1 cellular context compared by ENCODE assay signal in the genomic region with DNA sequence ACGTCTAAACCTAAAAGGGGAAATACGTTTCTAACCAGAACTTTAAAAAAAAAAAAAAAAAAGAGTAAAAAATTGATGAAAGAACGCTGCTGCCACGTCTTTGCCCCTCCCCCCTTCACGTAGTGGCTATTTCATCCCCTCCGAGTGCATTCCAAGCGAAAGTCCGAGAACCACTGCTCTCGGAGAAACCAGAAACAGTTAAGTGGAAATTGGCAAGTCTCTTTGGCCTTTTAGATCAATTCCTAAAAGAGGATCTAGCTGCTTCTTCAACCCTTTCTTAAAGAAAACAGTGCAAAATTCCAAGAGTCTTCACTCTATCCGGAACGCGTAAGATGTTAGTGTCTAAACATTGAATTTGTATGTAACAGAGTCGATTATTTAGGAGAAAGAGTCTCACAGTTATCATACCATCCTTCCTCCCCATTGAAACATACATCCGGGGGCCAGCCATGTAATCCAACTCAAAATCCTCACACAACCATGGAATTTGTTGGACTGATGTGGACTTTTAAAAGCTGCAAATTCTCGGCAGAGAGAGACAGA.
TF ChIP-seq lines count a peak whose summit lies in the region.

No MANE protein-coding gene starts in this region.

TF ChIP-seq in K562, 482 proteins besides CTCF, POLR2A, EP300 and RAD21 (continued from another document):
- TF ChIP-seq, protein P1, sequence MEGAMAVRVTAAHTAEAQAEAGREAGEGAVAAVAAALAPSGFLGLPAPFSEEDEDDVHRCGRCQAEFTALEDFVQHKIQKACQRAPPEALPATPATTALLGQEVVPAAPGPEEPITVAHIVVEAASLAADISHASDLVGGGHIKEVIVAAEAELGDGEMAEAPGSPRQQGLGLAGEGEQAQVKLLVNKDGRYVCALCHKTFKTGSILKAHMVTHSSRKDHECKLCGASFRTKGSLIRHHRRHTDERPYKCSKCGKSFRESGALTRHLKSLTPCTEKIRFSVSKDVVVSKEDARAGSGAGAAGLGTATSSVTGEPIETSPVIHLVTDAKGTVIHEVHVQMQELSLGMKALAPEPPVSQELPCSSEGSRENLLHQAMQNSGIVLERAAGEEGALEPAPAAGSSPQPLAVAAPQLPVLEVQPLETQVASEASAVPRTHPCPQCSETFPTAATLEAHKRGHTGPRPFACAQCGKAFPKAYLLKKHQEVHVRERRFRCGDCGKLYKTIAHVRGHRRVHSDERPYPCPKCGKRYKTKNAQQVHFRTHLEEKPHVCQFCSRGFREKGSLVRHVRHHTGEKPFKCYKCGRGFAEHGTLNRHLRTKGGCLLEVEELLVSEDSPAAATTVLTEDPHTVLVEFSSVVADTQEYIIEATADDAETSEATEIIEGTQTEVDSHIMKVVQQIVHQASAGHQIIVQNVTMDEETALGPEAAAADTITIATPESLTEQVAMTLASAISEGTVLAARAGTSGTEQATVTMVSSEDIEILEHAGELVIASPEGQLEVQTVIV (CRISPR knock-in tag; IDR thresholded peaks at IDR 0.05; ENCODE audit: borderline replicate concordance) = no peak; the same call in 1 of the 2 replicates
- TF ChIP-seq NONO (IDR thresholded peaks at IDR 0.05; ENCODE audit: low read depth in 2 of 2, low read length in 1 of 2) = no peak
- no peak for TF ChIP-seq CC2D1A (IDR thresholded peaks at IDR 0.05)
- TF ChIP-seq, protein P2, sequence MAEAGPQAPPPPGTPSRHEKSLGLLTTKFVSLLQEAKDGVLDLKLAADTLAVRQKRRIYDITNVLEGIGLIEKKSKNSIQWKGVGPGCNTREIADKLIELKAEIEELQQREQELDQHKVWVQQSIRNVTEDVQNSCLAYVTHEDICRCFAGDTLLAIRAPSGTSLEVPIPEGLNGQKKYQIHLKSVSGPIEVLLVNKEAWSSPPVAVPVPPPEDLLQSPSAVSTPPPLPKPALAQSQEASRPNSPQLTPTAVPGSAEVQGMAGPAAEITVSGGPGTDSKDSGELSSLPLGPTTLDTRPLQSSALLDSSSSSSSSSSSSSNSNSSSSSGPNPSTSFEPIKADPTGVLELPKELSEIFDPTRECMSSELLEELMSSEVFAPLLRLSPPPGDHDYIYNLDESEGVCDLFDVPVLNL (CRISPR knock-in tag; IDR thresholded peaks at IDR 0.05; ENCODE audit: low read depth) = no peak
- 0 out of 4 replicates have a peak, but pooled peaks of 1 of the 2 experiments have one; percentile 44 for TF ChIP-seq TEAD1 (CRISPR knock-in tag; IDR thresholded peaks at IDR 0.05)
- peak; percentile 61 for TF ChIP-seq CREM (IDR thresholded peaks at IDR 0.05; ENCODE audit: low read depth)
- no peak for TF ChIP-seq ZNF780A (CRISPR knock-in tag; IDR thresholded peaks at IDR 0.05)
- no peak for TF ChIP-seq CBX3 (IDR thresholded peaks at IDR 0.05; ENCODE audit: borderline replicate concordance in 1 of 2, low read length in 2 of 2)
- peak; percentile 25; the same call in 1 of the 2 replicates for TF ChIP-seq NFRKB (IDR thresholded peaks at IDR 0.05; ENCODE audit: low read depth)
- TF ChIP-seq ZNF589 (CRISPR knock-in tag; IDR thresholded peaks at IDR 0.05; ENCODE audit: low read depth) = peak; percentile 67; the same call in 1 of the 2 replicates
- no peak for TF ChIP-seq NRF1 (conservative IDR thresholded peaks at IDR 0.05 in 1 of 2, IDR thresholded peaks at IDR 0.05 in 1 of 2)
- TF ChIP-seq, protein P3, sequence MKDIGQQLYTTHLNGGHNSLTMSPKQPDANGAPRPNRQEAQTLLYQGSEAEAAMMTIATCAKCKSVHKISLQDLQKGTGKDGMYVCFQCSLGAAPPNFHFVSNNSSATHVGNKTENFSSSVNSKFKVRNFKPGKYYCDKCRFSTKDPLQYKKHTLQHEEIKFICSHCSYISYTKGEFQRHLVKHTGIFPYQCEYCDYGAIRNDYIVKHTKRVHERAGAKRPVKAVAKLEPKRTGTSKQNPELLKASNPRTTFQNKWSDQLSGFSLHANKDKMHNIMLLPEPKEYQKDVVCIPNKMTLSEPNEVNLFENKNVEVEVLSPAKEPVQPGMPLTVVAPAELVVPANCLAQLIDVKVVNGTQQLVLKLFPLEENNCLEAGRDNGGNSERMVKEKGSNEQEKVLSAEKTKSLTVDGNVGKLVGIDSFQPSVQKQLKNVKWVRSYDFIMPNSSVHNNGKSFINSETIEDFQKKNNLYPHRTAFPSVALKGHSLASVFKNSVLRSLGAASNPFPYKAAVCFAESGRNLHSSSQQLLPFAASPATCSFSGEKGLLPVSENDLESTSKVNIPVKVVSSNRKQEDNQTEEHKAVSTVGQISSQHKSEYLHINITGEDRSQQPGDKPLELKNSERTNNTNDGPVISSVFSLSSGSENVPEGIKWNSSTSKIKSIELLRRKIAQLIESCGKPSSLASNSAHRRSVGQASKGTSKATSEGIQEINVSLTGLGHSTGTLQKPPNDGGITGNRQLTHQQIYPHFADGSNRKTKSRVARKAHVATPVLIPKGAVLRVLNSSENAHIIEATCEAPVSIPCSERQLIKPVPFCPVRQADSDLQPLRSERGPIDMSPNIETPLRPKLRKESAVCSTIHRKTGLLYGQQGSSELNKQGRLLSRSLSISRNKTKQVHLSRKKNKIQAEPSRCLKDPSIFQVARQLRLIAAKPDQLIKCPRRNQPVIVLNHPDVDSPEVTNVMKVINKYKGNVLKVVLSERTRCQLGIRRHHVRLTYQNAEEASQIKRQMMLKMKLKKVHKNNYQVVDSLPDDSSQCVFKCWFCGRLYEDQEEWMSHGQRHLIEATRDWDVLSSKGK (CRISPR knock-in tag; IDR thresholded peaks at IDR 0.05) = 0 out of 2 replicates have a peak, but pooled peaks have one; percentile 9
- no peak for TF ChIP-seq ARID2 (IDR thresholded peaks at IDR 0.05)
- TF ChIP-seq, protein P4, sequence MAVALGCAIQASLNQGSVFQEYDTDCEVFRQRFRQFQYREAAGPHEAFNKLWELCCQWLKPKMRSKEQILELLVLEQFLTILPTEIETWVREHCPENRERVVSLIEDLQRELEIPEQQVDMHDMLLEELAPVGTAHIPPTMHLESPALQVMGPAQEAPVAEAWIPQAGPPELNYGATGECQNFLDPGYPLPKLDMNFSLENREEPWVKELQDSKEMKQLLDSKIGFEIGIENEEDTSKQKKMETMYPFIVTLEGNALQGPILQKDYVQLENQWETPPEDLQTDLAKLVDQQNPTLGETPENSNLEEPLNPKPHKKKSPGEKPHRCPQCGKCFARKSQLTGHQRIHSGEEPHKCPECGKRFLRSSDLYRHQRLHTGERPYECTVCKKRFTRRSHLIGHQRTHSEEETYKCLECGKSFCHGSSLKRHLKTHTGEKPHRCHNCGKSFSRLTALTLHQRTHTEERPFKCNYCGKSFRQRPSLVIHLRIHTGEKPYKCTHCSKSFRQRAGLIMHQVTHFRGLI (CRISPR knock-in tag; IDR thresholded peaks at IDR 0.05) = no peak
- no peak for TF ChIP-seq ZNF217 (CRISPR knock-in tag; IDR thresholded peaks at IDR 0.05)
- TF ChIP-seq ZBTB8A (IDR thresholded peaks at IDR 0.05; ENCODE audit: partially characterized antibody) = no peak
- TF ChIP-seq, protein P5, sequence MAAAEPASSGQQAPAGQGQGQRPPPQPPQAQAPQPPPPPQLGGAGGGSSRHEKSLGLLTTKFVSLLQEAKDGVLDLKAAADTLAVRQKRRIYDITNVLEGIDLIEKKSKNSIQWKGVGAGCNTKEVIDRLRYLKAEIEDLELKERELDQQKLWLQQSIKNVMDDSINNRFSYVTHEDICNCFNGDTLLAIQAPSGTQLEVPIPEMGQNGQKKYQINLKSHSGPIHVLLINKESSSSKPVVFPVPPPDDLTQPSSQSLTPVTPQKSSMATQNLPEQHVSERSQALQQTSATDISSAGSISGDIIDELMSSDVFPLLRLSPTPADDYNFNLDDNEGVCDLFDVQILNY (CRISPR knock-in tag; IDR thresholded peaks at IDR 0.05) = no peak
- TF ChIP-seq RBM17 (IDR thresholded peaks at IDR 0.05; ENCODE audit: borderline replicate concordance, low read depth, low read length) = no peak
- no peak for TF ChIP-seq POLR2H (tag; IDR thresholded peaks at IDR 0.05; ENCODE audit: low read depth)
- TF ChIP-seq ZNF384 (IDR thresholded peaks at IDR 0.05; ENCODE audit: low read depth, low read length) = peak; percentile 64; the same call in 1 of the 2 replicates
- TF ChIP-seq MIER1 (IDR thresholded peaks at IDR 0.05; ENCODE audit: low read depth) = peak; percentile 24; the same call in 1 of the 2 replicates
- TF ChIP-seq, protein P6, sequence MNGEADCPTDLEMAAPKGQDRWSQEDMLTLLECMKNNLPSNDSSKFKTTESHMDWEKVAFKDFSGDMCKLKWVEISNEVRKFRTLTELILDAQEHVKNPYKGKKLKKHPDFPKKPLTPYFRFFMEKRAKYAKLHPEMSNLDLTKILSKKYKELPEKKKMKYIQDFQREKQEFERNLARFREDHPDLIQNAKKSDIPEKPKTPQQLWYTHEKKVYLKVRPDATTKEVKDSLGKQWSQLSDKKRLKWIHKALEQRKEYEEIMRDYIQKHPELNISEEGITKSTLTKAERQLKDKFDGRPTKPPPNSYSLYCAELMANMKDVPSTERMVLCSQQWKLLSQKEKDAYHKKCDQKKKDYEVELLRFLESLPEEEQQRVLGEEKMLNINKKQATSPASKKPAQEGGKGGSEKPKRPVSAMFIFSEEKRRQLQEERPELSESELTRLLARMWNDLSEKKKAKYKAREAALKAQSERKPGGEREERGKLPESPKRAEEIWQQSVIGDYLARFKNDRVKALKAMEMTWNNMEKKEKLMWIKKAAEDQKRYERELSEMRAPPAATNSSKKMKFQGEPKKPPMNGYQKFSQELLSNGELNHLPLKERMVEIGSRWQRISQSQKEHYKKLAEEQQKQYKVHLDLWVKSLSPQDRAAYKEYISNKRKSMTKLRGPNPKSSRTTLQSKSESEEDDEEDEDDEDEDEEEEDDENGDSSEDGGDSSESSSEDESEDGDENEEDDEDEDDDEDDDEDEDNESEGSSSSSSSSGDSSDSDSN (IDR thresholded peaks at IDR 0.05; ENCODE audit: borderline replicate concordance in 1 of 2, low read depth in 2 of 2, low read length in 2 of 2) = 0 out of 4 replicates have a peak, but pooled peaks of 1 of the 2 experiments have one; percentile 65
- no peak; the same call in 1 of the 2 replicates for TF ChIP-seq JUND (IDR thresholded peaks at IDR 0.05; ENCODE audit: borderline replicate concordance, low read depth, low read length)
- peak; percentile 10; the same call in 1 of the 3 replicates for TF ChIP-seq JUND (tag; IDR thresholded peaks at IDR 0.05; ENCODE audit: borderline replicate concordance, low read depth, low read length)
- TF ChIP-seq, protein P7, sequence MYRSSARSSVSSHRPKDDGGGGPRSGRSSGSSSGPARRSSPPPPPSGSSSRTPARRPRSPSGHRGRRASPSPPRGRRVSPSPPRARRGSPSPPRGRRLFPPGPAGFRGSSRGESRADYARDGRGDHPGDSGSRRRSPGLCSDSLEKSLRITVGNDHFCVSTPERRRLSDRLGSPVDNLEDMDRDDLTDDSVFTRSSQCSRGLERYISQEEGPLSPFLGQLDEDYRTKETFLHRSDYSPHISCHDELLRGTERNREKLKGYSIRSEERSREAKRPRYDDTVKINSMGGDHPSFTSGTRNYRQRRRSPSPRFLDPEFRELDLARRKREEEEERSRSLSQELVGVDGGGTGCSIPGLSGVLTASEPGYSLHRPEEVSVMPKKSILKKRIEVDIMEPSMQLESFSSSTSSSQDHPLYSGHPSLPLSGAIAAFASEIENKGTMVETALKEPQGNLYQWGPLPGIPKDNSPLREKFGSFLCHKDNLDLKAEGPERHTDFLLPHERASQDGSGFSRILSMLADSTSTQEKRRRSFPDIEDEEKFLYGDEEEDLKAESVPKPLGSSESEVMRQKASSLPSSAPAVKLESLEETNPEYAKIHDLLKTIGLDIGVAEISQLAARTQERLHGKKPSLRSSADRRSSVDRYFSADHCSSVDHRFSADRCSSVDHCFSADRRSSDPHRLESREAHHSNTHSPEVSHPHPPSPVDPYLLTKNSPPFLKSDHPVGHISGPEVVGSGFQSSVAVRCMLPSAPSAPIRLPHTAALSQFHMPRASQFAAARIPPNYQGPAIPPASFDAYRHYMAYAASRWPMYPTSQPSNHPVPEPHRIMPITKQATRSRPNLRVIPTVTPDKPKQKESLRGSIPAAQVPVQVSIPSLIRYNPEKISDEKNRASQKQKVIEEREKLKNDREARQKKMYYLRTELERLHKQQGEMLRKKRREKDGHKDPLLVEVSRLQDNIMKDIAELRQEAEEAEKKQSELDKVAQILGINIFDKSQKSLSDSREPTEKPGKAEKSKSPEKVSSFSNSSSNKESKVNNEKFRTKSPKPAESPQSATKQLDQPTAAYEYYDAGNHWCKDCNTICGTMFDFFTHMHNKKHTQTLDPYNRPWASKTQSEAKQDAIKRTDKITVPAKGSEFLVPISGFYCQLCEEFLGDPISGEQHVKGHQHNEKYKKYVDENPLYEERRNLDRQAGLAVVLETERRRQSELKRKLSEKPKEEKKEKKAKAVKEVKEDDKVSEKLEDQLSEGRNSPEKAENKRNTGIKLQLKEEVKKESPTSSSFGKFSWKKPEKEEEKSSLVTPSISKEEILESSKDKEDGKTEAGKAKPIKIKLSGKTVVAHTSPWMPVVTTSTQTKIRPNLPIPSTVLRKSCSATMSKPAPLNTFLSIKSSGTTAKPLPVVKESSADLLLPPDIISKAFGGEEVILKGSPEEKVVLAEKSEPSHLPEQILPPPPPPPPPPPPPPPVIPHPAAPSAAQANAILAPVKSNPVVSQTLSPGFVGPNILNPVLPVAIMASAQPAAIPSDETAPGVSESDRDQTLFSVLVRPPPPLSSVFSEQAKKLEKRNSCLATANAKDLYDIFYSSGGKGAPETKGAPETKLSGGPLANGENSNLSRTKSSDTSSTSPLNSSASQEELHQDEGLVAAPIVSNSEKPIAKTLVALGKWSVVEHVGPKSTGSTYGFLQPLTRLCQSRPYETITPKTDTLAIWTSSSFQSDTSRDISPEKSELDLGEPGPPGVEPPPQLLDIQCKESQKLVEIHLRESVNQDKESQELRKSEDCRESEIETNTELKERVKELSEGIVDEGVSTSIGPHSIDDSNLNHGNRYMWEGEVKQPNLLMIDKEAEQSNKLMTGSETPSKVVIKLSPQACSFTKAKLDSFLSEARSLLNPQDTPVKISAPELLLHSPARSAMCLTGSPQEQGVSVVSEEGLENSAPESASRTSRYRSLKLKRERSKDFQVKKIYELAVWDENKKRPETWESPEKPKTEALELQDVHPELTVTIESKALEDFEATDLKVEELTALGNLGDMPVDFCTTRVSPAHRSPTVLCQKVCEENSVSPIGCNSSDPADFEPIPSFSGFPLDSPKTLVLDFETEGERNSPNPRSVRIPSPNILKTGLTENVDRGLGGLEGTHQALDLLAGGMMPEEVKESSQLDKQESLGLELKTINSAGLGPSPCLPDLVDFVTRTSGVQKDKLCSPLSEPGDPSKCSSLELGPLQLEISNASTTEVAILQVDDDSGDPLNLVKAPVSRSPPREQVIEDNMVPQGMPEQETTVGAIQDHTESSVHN (IDR thresholded peaks at IDR 0.05; ENCODE audit: borderline replicate concordance in 1 of 2, low read depth in 1 of 2) = no peak
- TF ChIP-seq FOXK2 (conservative IDR thresholded peaks at IDR 0.05 in 1 of 2, IDR thresholded peaks at IDR 0.05 in 1 of 2; ENCODE audit: low read depth in 2 of 2) = peak in 1 of 2 experiments; percentile 41; a peak in 1 of 4 replicates
- peak; percentile 17; the same call in 1 of the 2 replicates for TF ChIP-seq GABPA (tag; conservative IDR thresholded peaks at IDR 0.05; ENCODE audit: low read depth)
- TF ChIP-seq CTBP1 (IDR thresholded peaks at IDR 0.05; ENCODE audit: borderline replicate concordance) = 0 out of 2 replicates have a peak, but pooled peaks have one; percentile 34
- TF ChIP-seq TBP (optimal IDR thresholded peaks at IDR 0.05; ENCODE audit: low read depth, low read length) = peak; percentile 45
- peak; percentile 77 for TF ChIP-seq TEAD4 (IDR thresholded peaks at IDR 0.05; ENCODE audit: low read length)
- no peak for TF ChIP-seq TEAD4 (CRISPR knock-in tag; IDR thresholded peaks at IDR 0.05; ENCODE audit: borderline replicate concordance)
